In genomic region chr2:73823916-73824523, GRCh38 we compare ENCODE assay signal across 1 cellular context.
TF ChIP-seq lines count a peak whose summit lies in the region.

No MANE protein-coding gene starts in this region.

TF ChIP-seq in K562, 482 proteins besides CTCF, POLR2A, EP300 and RAD21 (continued from another document):
- TF ChIP-seq SMC3 (conservative IDR thresholded peaks at IDR 0.05; ENCODE audit: insufficient read depth, low read depth, low read length) (peak; percentile 72), TBL1XR1 (IDR thresholded peaks at IDR 0.05; ENCODE audit: low read length in 2 of 2) (peak in 1 of 2 experiments; percentile 46; a peak in 1 of 4 replicates), KLF16 (IDR thresholded peaks at IDR 0.05) (0 out of 2 replicates have a peak, but pooled peaks have one; percentile 25), ZNF408 (CRISPR knock-in tag; IDR thresholded peaks at IDR 0.05; ENCODE audit: low read depth) (no peak), NRF1 (conservative IDR thresholded peaks at IDR 0.05 in 1 of 2, IDR thresholded peaks at IDR 0.05 in 1 of 2) (peak in 1 of 2 experiments; percentile 53; a peak in 3 of 4 replicates), CREBBP (IDR thresholded peaks at IDR 0.05; ENCODE audit: low read depth, low read length) (no peak)
TF ChIP-seq in K562: peak in this region for 6.
